24 cellular contexts compared by ENCODE assay signal in the genomic region with DNA sequence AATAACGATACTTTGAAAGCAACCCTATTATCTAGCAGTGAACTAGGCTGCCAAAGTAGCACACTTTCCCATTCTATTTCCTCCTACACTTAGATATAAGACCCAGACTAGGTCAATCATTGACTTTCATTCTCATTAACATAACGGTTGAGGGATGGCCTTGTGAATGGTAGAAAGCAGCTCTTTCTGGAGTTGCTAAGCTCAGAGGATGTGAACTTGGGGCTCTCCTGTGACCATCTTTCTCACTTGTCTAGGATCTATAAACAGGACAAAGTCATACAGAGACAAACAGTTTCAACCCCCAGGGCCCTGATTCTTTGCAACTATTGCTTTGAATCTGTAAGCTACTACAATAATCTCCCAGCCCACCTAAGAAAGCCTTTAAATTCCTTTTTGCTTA. TPM values are rescaled to one million over a fixed set of nuclear protein-coding genes. Genes with fewer than 3 reads are reported as not detected.
A peak's percentile ranks its signal among the peaks of the same experiment; 100 is the strongest.
DNase-seq lines count a peak whose midpoint lies in the region; ATAC-seq, FAIRE-seq and TF ChIP-seq lines count a peak whose summit lies in the region.
"Had no signal": no experiment of that assay in that cellular context is flagged by ENCODE, and none has a peak within 500 bp of the region (broad histone marks: within the 10 kb centered on the region; RNA-seq: fewer than 3 reads in every experiment).

No MANE protein-coding gene starts in this region.

- H3K27me3 Mint-ChIP-seq in activated T-helper 1 cell treated with anti-CD3 and anti-CD28 coated beads, Interleukin-12 subunit alpha, Interleukin-12 subunit beta, Interleukin-2, Interleukin-4 antibody, amounts not matched to agents 30 ng/mL and 10 ng/mL and 1 ng/mL, durations not matched to agents 14 hours and 24 hours and 36 hours (ENCODE audit: insufficient read depth), result no peaks in the 10 kb centered on the region
- H3K27me3 Mint-ChIP-seq: activated T-cell treated with anti-CD3 and anti-CD28 coated beads, Interleukin-2, amount 50 U/mL, for 24 hours; naive thymus-derived CD4-positive, alpha-beta T cell had no signal

- H3K4me1 Mint-ChIP-seq in activated T-helper 1 cell treated with anti-CD3 and anti-CD28 coated beads, Interleukin-12 subunit alpha, Interleukin-12 subunit beta, Interleukin-2, Interleukin-4 antibody, amounts not matched to agents 30 ng/mL and 10 ng/mL and 1 ng/mL, durations not matched to agents 14 hours and 24 hours and 36 hours (ENCODE audit: low read depth), result peaks cover 46% of the 10 kb centered on the region

- DNase-seq in activated T-helper 1 cell treated with anti-CD3 and anti-CD28 coated beads, Interleukin-12 subunit alpha, Interleukin-12 subunit beta, Interleukin-2, Interleukin-4 antibody, amounts not matched to agents 30 ng/mL and 10 ng/mL and 1 ng/mL, durations not matched to agents 14 hours and 24 hours and 36 hours (ENCODE audit: low spot score), result no peak
- DNase-seq in HTR-8/SVneo (ENCODE audit: insufficient read length, low spot score) (no peak), NCI-H510A treated with DMSO at 0.1 percent for 48 hours (lab: John Stamatoyannopoulos, UW) (no peak), brain microvascular endothelial cell (no peak), NCI-H510A (lab: John Stamatoyannopoulos, UW) (no peak)
- DNase-seq: activated T-cell treated with anti-CD3 and anti-CD28 coated beads, Interleukin-2, amount 50 U/mL, for 24 hours; amniotic stem cell; GM23248; hippocampal formation; KBM-7; left ventricle myocardium inferior; naive thymus-derived CD4-positive, alpha-beta T cell; NCI-H1436 treated with DMSO at 0.1 percent for 48 hours; NCI-H526; Peyer's patch; stimulated activated CD4-positive, alpha-beta T cell treated with anti-CD3 and anti-CD28 coated beads, Interleukin-2, amount 100 ng/mL, for 48 hours; SW 1271 had no signal

- no peak for TF ChIP-seq CTCF in brain microvascular endothelial cell (IDR thresholded peaks at IDR 0.05; ENCODE audit: low read depth, low read length, missing control alignments)

- no peaks in the 10 kb centered on the region for H3K9me3 Mint-ChIP-seq in activated T-helper 1 cell treated with anti-CD3 and anti-CD28 coated beads, Interleukin-12 subunit alpha, Interleukin-12 subunit beta, Interleukin-2, Interleukin-4 antibody, amounts not matched to agents 30 ng/mL and 10 ng/mL and 1 ng/mL, durations not matched to agents 14 hours and 24 hours and 36 hours
- H3K9me3 Mint-ChIP-seq: activated T-cell treated with anti-CD3 and anti-CD28 coated beads, Interleukin-2, amount 50 U/mL, for 24 hours; naive thymus-derived CD4-positive, alpha-beta T cell had no signal

- no peaks in the 10 kb centered on the region for H3K27me3 ChIP-seq in brain microvascular endothelial cell (replicated peaks)
- H3K27me3 ChIP-seq: esophagus muscularis mucosa, Peyer's patch had no signal

- no peak overlapping the region for H3K27ac ChIP-seq in brain microvascular endothelial cell
- H3K27ac ChIP-seq: coronary artery, esophagus muscularis mucosa, GM23248, left ventricle myocardium inferior, Peyer's patch had no signal

- intact Hi-C loops in activated T-helper 1 cell treated with anti-CD3 and anti-CD28 coated beads, Interleukin-12 subunit alpha, Interleukin-12 subunit beta, Interleukin-2, Interleukin-4 antibody, amounts not matched to agents 30 ng/mL and 10 ng/mL and 1 ng/mL, durations not matched to agents 14 hours and 24 hours and 36 hours (cut with micrococcal nuclease), result loop anchor here (2.0 kb wide), 1 partner anchor 15 kb away; no protein-coding TSS in a partner anchor

- H3K4me3 ChIP-seq in brain microvascular endothelial cell (ENCODE audit: low read depth, low read length), result no peak overlapping the region
- H3K4me3 ChIP-seq: coronary artery, esophagus muscularis mucosa, GM23248, left ventricle myocardium inferior, Peyer's patch had no signal

- FAIRE-seq in HTR-8/SVneo (lab: Jason Lieb, UNC), result no peak
- FAIRE-seq: urothelium cell line had no signal

- peaks cover 12% of the 10 kb centered on the region for H3K36me3 Mint-ChIP-seq in activated T-helper 1 cell treated with anti-CD3 and anti-CD28 coated beads, Interleukin-12 subunit alpha, Interleukin-12 subunit beta, Interleukin-2, Interleukin-4 antibody, amounts not matched to agents 30 ng/mL and 10 ng/mL and 1 ng/mL, durations not matched to agents 14 hours and 24 hours and 36 hours (ENCODE audit: low read depth)

- H3K27ac Mint-ChIP-seq in activated T-helper 1 cell treated with anti-CD3 and anti-CD28 coated beads, Interleukin-12 subunit alpha, Interleukin-12 subunit beta, Interleukin-2, Interleukin-4 antibody, amounts not matched to agents 30 ng/mL and 10 ng/mL and 1 ng/mL, durations not matched to agents 14 hours and 24 hours and 36 hours, result peak overlapping the region; percentile 79
- H3K27ac Mint-ChIP-seq: activated T-cell treated with anti-CD3 and anti-CD28 coated beads, Interleukin-2, amount 50 U/mL, for 24 hours had no signal

- peak; percentile 82 for ATAC-seq in GM18498 (IDR thresholded peaks at IDR 0.05; ENCODE audit: unreplicated experiment)
- peak; percentile 63 for ATAC-seq in GM19397 (IDR thresholded peaks at IDR 0.05; ENCODE audit: unreplicated experiment)
- ATAC-seq in HG02798 (IDR thresholded peaks at IDR 0.05; ENCODE audit: poor library complexity, unreplicated experiment), result peak; percentile 74
- ATAC-seq: activated CD4-positive, CD25-positive, alpha-beta regulatory T cell treated with anti-CD3 and anti-CD28 coated beads, Interleukin-2, amount 50 U/mL, for 24 hours; naive thymus-derived CD4-positive, alpha-beta T cell had no signal

- no peaks in the 10 kb centered on the region for H3K36me3 ChIP-seq in brain microvascular endothelial cell (replicated peaks)

- H3K4me3 Mint-ChIP-seq in activated T-helper 1 cell treated with anti-CD3 and anti-CD28 coated beads, Interleukin-12 subunit alpha, Interleukin-12 subunit beta, Interleukin-2, Interleukin-4 antibody, amounts not matched to agents 30 ng/mL and 10 ng/mL and 1 ng/mL, durations not matched to agents 14 hours and 24 hours and 36 hours, result no peak overlapping the region
- H3K4me3 Mint-ChIP-seq: activated T-cell treated with anti-CD3 and anti-CD28 coated beads, Interleukin-2, amount 50 U/mL, for 24 hours; naive thymus-derived CD4-positive, alpha-beta T cell had no signal

- in situ Hi-C loops in brain microvascular endothelial cell (cut with HindIII; ENCODE audit: low pct_ligation_motif_present, low sequenced_read_pairs), result no loop called here

RNA-seq across cellular contexts. Expression of gene P4HA1, which starts 16.9 kb away (rescaled TPM):
- total RNA-seq in activated T-helper 1 cell treated with anti-CD3 and anti-CD28 coated beads, Interleukin-12 subunit alpha, Interleukin-12 subunit beta, Interleukin-2, Interleukin-4 antibody, amounts not matched to agents 30 ng/mL and 10 ng/mL and 1 ng/mL, durations not matched to agents 14 hours and 24 hours and 36 hours, result 52.8 and 54.5 TPM in 2 replicates

RNA-seq across cellular contexts. Expression of gene NUDT13, which starts 30.5 kb away (rescaled TPM):
- total RNA-seq in activated T-helper 1 cell treated with anti-CD3 and anti-CD28 coated beads, Interleukin-12 subunit alpha, Interleukin-12 subunit beta, Interleukin-2, Interleukin-4 antibody, amounts not matched to agents 30 ng/mL and 10 ng/mL and 1 ng/mL, durations not matched to agents 14 hours and 24 hours and 36 hours, result 0.81 and 0.83 TPM in 2 replicates
